8 cellular contexts compared by ENCODE assay signal in the genomic region with DNA sequence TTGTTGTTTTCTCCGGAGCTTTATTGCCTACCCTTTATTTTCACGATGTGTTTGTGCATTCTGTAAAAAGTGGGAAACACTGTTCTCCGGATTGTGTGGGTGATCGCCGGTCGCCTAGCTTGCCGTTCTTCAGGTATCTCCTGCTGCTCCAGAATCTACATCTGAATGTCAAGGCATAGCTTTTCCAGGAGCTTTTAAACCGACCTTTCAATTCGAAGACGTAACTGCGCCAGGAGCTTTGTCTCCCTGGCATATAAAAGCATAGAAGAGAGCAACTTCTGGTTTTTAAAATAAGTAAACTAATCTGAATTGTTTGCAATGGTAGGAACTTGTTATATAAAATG.
DNase-seq lines count a peak whose midpoint lies in the region; ATAC-seq and TF ChIP-seq lines count a peak whose summit lies in the region.

No MANE protein-coding gene starts in this region.

- no peaks in the 10 kb centered on the region for H3K9me3 ChIP-seq in endocrine pancreas (ENCODE audit: control insufficient read depth, low read length)

- ATAC-seq in naive thymus-derived CD8-positive, alpha-beta T cell, result peak; percentile 12 to 21
- ATAC-seq in HG02588 (IDR thresholded peaks at IDR 0.05; ENCODE audit: unreplicated experiment) (no peak), HG02852 (IDR thresholded peaks at IDR 0.05; ENCODE audit: unreplicated experiment) (no peak)

- H3K36me3 ChIP-seq in endocrine pancreas (ENCODE audit: control insufficient read depth, insufficient read depth, low read length), result no peaks in the 10 kb centered on the region

- peak overlapping the region; percentile 70 to 98 (median 95) for H3K27ac Mint-ChIP-seq in naive thymus-derived CD8-positive, alpha-beta T cell

- H3K4me1 Mint-ChIP-seq in naive thymus-derived CD8-positive, alpha-beta T cell, result peaks cover 26 to 42% (median 41%) of the 10 kb centered on the region in 4 donors

- H3K27me3 ChIP-seq in endocrine pancreas (ENCODE audit: control insufficient read depth, insufficient read depth, low read length), result no peaks in the 10 kb centered on the region

- CTCF ChIA-PET in HEK293T (lab: Yijun Ruan, JAX), result no interaction called here

- TF ChIP-seq POLR2A in NB4 (IDR thresholded peaks at IDR 0.05; ENCODE audit: extremely low read depth, insufficient read length), result no peak

- H3K27ac ChIP-seq in 22Rv1, result peak overlapping the region; percentile 97

- peak overlapping the region; percentile 35 for H3K9ac ChIP-seq in endocrine pancreas (ENCODE audit: control insufficient read depth, insufficient read depth, low read length)

- H3K36me3 Mint-ChIP-seq in naive thymus-derived CD8-positive, alpha-beta T cell, result no peaks in the 10 kb centered on the region

- H3K27me3 Mint-ChIP-seq in naive thymus-derived CD8-positive, alpha-beta T cell, result no peaks in the 10 kb centered on the region

- TF ChIP-seq CTCF in 22Rv1 (IDR thresholded peaks at IDR 0.05) (no peak), NB4 (IDR thresholded peaks at IDR 0.05; ENCODE audit: low read depth, low read length) (no peak)

- H3K4me3 ChIP-seq in NB4 (ENCODE audit: low read depth, low read length), result peak overlapping the region; percentile 48
- H3K4me3 ChIP-seq in endocrine pancreas (ENCODE audit: control insufficient read depth, insufficient read depth, low read length), result peak overlapping the region; percentile 88

- H3K4me1 ChIP-seq in endocrine pancreas (ENCODE audit: control insufficient read depth, insufficient read depth, low read length), result no peaks in the 10 kb centered on the region

- DNase-seq in NB4 (ENCODE audit: low read depth) (no peak), HEK293T (ENCODE audit: extremely low spot score) (no peak), hippocampal formation (lab: John Stamatoyannopoulos, UW) (no peak)
- no peak for DNase-seq in naive thymus-derived CD8-positive, alpha-beta T cell

- H3K9me3 Mint-ChIP-seq in naive thymus-derived CD8-positive, alpha-beta T cell, result no peaks in the 10 kb centered on the region

- POLR2A ChIA-PET in naive thymus-derived CD8-positive, alpha-beta T cell (lab: Charles Lee), result interaction anchor here (0.6 to 11.2 kb wide), 34 partner anchors 11 to 1710 kb away, joined by 3 to 578 read pairs (median 5); a partner anchor contains a TSS
- POLR2A ChIA-PET in HEK293T (lab: Yijun Ruan, JAX), result interaction anchor here (1.1 to 2.7 kb wide), 6 partner anchors 10 to 60 kb away, joined by 3 to 10 read pairs (median 6); a partner anchor contains a TSS

- H3K4me3 Mint-ChIP-seq in naive thymus-derived CD8-positive, alpha-beta T cell, result peak overlapping the region; percentile 93 to 100 (median 98)

TF ChIP-seq in HEK293T, 16 proteins besides CTCF, POLR2A, EP300 and RAD21:
- no peak for TF ChIP-seq ZNF384 (IDR thresholded peaks at IDR 0.05)

Comparison
In these comparisons a context has a peak if more than half of its experiments do, and no peak if none do; other contexts are left out.
1. ATAC-seq: peak in naive thymus-derived CD8-positive, alpha-beta T cell (2 of 2); none in HG02588 (single experiment) and HG02852 (single experiment).